ENCODE assay signal across 1 cellular context in genomic region chr20:49713779-49714712, GRCh38.
TF ChIP-seq lines count a peak whose summit lies in the region.

Gene B4GALT5, minus strand, starts transcription at chr20:49713878. Its CDS starts 188 bp downstream, at chr20:49713690.

TF ChIP-seq in HepG2, 621 proteins besides CTCF, POLR2A, EP300 and RAD21 (continued from another document and continues in another):
- TF ChIP-seq ZBTB14 (CRISPR knock-in tag; IDR thresholded peaks at IDR 0.05) (no peak; the same call in 1 of the 2 replicates), ZNF513 (CRISPR knock-in tag; conservative IDR thresholded peaks at IDR 0.05) (no peak), SIN3B (IDR thresholded peaks at IDR 0.05; ENCODE audit: low read length) (no peak), TFAP4 (IDR thresholded peaks at IDR 0.05; ENCODE audit: borderline replicate concordance, low read depth) (no peak), ZFP36L2 (CRISPR knock-in tag; IDR thresholded peaks at IDR 0.05) (peak; percentile 84; the same call in 1 of the 2 replicates), NFAT5 (CRISPR knock-in tag; IDR thresholded peaks at IDR 0.05) (peak; percentile 33; the same call in 1 of the 2 replicates), IRF2 (CRISPR knock-in tag; IDR thresholded peaks at IDR 0.05) (peak; percentile 39; the same call in 1 of the 2 replicates), DZIP1 (CRISPR knock-in tag; IDR thresholded peaks at IDR 0.05) (no peak), ZSCAN21 (CRISPR knock-in tag; IDR thresholded peaks at IDR 0.05; ENCODE audit: borderline replicate concordance) (peak; percentile 71), ARNTL (CRISPR knock-in tag; IDR thresholded peaks at IDR 0.05) (no peak), HNF4G (IDR thresholded peaks at IDR 0.05; ENCODE audit: borderline replicate concordance, low read depth, low read length) (no peak; the same call in 1 of the 2 replicates), HNF4G (CRISPR knock-in tag; IDR thresholded peaks at IDR 0.05; ENCODE audit: borderline replicate concordance, low read depth) (0 out of 2 replicates have a peak, but pooled peaks have one; percentile 33), MLX (CRISPR knock-in tag; IDR thresholded peaks at IDR 0.05) (no peak), ZNF207 (IDR thresholded peaks at IDR 0.05; ENCODE audit: borderline replicate concordance) (no peak), TOPORS (CRISPR knock-in tag; IDR thresholded peaks at IDR 0.05) (peak; percentile 80; the same call in 1 of the 2 replicates), ZNF101 (CRISPR knock-in tag; IDR thresholded peaks at IDR 0.05; ENCODE audit: borderline replicate concordance, low read depth) (no peak), ZBTB38 (CRISPR knock-in tag; IDR thresholded peaks at IDR 0.05) (0 out of 2 replicates have a peak, but pooled peaks have one; percentile 19), GTF2F1 (IDR thresholded peaks at IDR 0.05; ENCODE audit: low read length) (no peak), HES4 (CRISPR knock-in tag; IDR thresholded peaks at IDR 0.05; ENCODE audit: borderline replicate concordance) (no peak), NFIC (IDR thresholded peaks at IDR 0.05; ENCODE audit: low read length) (no peak), ZFY (CRISPR knock-in tag; IDR thresholded peaks at IDR 0.05) (peak; percentile 8; the same call in 1 of the 2 replicates), ZNF274 (CRISPR knock-in tag; IDR thresholded peaks at IDR 0.05) (peak; percentile 42; the same call in 1 of the 2 replicates), PBX2 (CRISPR knock-in tag; IDR thresholded peaks at IDR 0.05) (no peak), NFE2 (CRISPR knock-in tag; IDR thresholded peaks at IDR 0.05) (no peak; the same call in 1 of the 2 replicates), CCAR2 (optimal IDR thresholded peaks at IDR 0.05; ENCODE audit: low read depth, low read length) (no peak), SOX13 (IDR thresholded peaks at IDR 0.05) (no peak), SOX13 (CRISPR knock-in tag; conservative IDR thresholded peaks at IDR 0.05 in 1 of 2, IDR thresholded peaks at IDR 0.05 in 1 of 2) (peak in 1 of 2 experiments; percentile 60; a peak in 2 of 4 replicates), MNT (IDR thresholded peaks at IDR 0.05) (no peak), REXO4 (CRISPR knock-in tag; IDR thresholded peaks at IDR 0.05; ENCODE audit: borderline replicate concordance) (no peak), ZNF75D (CRISPR knock-in tag; IDR thresholded peaks at IDR 0.05; ENCODE audit: borderline replicate concordance) (no peak), POLR2AphosphoS5 (IDR thresholded peaks at IDR 0.05; ENCODE audit: low read depth, low read length) (peak; percentile 44), CHD4 (IDR thresholded peaks at IDR 0.05; ENCODE audit: borderline replicate concordance, low read length) (peak; percentile 91), ZNF841 (CRISPR knock-in tag; IDR thresholded peaks at IDR 0.05; ENCODE audit: borderline replicate concordance) (0 out of 2 replicates have a peak, but pooled peaks have one; percentile 40), PRMT3 (CRISPR knock-in tag; IDR thresholded peaks at IDR 0.05; ENCODE audit: borderline replicate concordance, low read depth) (no peak), GATAD1 (CRISPR knock-in tag; IDR thresholded peaks at IDR 0.05) (peak; percentile 35; the same call in 1 of the 2 replicates), ZNF431 (CRISPR knock-in tag; IDR thresholded peaks at IDR 0.05; ENCODE audit: borderline replicate concordance, low read depth) (peak; percentile 20; the same call in 1 of the 2 replicates), TRAFD1 (CRISPR knock-in tag; IDR thresholded peaks at IDR 0.05; ENCODE audit: borderline replicate concordance) (no peak), STAT5B (CRISPR knock-in tag; IDR thresholded peaks at IDR 0.05) (0 out of 2 replicates have a peak, but pooled peaks have one; percentile 42), GLI4 (CRISPR knock-in tag; IDR thresholded peaks at IDR 0.05; ENCODE audit: borderline replicate concordance) (no peak), HBP1 (CRISPR knock-in tag; IDR thresholded peaks at IDR 0.05; ENCODE audit: low read depth) (no peak), ZNF12 (CRISPR knock-in tag; IDR thresholded peaks at IDR 0.05) (0 out of 2 replicates have a peak, but pooled peaks have one; percentile 32)
- TF ChIP-seq, protein P1, sequence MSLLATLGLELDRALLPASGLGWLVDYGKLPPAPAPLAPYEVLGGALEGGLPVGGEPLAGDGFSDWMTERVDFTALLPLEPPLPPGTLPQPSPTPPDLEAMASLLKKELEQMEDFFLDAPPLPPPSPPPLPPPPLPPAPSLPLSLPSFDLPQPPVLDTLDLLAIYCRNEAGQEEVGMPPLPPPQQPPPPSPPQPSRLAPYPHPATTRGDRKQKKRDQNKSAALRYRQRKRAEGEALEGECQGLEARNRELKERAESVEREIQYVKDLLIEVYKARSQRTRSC (CRISPR knock-in tag; IDR thresholded peaks at IDR 0.05; ENCODE audit: low read depth), result peak; percentile 29; the same call in 1 of the 2 replicates
